14 cellular contexts compared by ENCODE assay signal in genomic region chr19:1156830-1157615, GRCh38.
"Had no signal": no experiment of that assay in that cellular context is flagged by ENCODE, and none has a peak within 500 bp of the region (broad histone marks: within the 10 kb centered on the region; RNA-seq: fewer than 3 reads in every experiment).

No MANE protein-coding gene starts in this region.

- ATAC-seq: activated CD4-positive, CD25-positive, alpha-beta regulatory T cell treated with anti-CD3 and anti-CD28 coated beads, Interleukin-2, amount 50 U/mL, for 24 hours; activated CD8-positive, alpha-beta memory T cell treated with anti-CD3 and anti-CD28 coated beads, Interleukin-2, amount 10 ng/mL, durations not matched to agents 7 days and 5 days; left colon; natural killer cell had no signal

- DNase-seq: activated CD4-positive, alpha-beta T cell treated with anti-CD3 and anti-CD28 coated beads, Interleukin-2, amount 50 U/mL, for 48 hours; activated CD8-positive, alpha-beta memory T cell treated with anti-CD3 and anti-CD28 coated beads, Interleukin-2, amount 10 ng/mL, durations not matched to agents 7 days and 5 days; activated effector memory CD4-positive, alpha-beta T cell treated with Interleukin-2 at 50 U/mL for 16 hours; activated T-cell treated with anti-CD3 and anti-CD28 coated beads, Interleukin-2, amount 50 U/mL, for 24 hours; amygdala; dermis blood vessel endothelial cell; immature natural killer cell; left colon; mammary epithelial cell; natural killer cell; occipital lobe; stimulated activated CD4-positive, alpha-beta T cell treated with anti-CD3 and anti-CD28 coated beads, Interleukin-4, amount 100 ng/mL, for 4 hours; substantia nigra had no signal
